Comparison of ENCODE assay signal across 14 cellular contexts in genomic region chr15:32100286-32100685, GRCh38.
A peak's percentile ranks its signal among the peaks of the same experiment; 100 is the strongest.
DNase-seq lines count a peak whose midpoint lies in the region; ATAC-seq and TF ChIP-seq lines count a peak whose summit lies in the region.
"Had no signal": no experiment of that assay in that cellular context is flagged by ENCODE, and none has a peak within 500 bp of the region (broad histone marks: within the 10 kb centered on the region; RNA-seq: fewer than 3 reads in every experiment).

No MANE protein-coding gene starts in this region.

- H3K36me3 Mint-ChIP-seq in neural progenitor cell: peaks cover 5% of the 10 kb centered on the region
- H3K36me3 Mint-ChIP-seq: CD4-positive, CD25-positive, alpha-beta regulatory T cell had no signal

- H3K27me3 Mint-ChIP-seq in neural progenitor cell (ENCODE audit: insufficient read depth, low read depth): no peaks in the 10 kb centered on the region

- H3K4me2 ChIP-seq in OCI-LY3 (ENCODE audit: low read length): peak overlapping the region; percentile 78
- H3K4me2 ChIP-seq in neural progenitor cell: no peak overlapping the region

- H3K27ac Mint-ChIP-seq in neural progenitor cell: no peak overlapping the region
- H3K27ac Mint-ChIP-seq: B cell; CD4-positive, CD25-positive, alpha-beta regulatory T cell had no signal

- H3K36me3 ChIP-seq in OCI-LY3 (replicated peaks; ENCODE audit: low read depth, low read length): no peaks in the 10 kb centered on the region
- no peaks in the 10 kb centered on the region for H3K36me3 ChIP-seq in neural progenitor cell

- peaks cover 3% of the 10 kb centered on the region for H3F3A ChIP-seq in neural progenitor cell (ENCODE audit: low read depth)

- H3K27ac ChIP-seq in OCI-LY3 (ENCODE audit: low read length) (no peak overlapping the region), neural progenitor cell (no peak overlapping the region)
- H3K27ac ChIP-seq: GM23248 had no signal

- H3K4me1 ChIP-seq in OCI-LY3 (ENCODE audit: low read length): peaks cover 28% of the 10 kb centered on the region
- H3K4me1 ChIP-seq in neural progenitor cell: peaks cover 18% of the 10 kb centered on the region

- H3K79me2 ChIP-seq in OCI-LY3 (ENCODE audit: low read length) (no peaks in the 10 kb centered on the region), neural progenitor cell (ENCODE audit: low read depth) (no peaks in the 10 kb centered on the region)

- H3K27me3 ChIP-seq in OCI-LY3 (ENCODE audit: low read depth, low read length) (no peaks in the 10 kb centered on the region), neural progenitor cell (no peaks in the 10 kb centered on the region)

- 0 out of 2 replicates have a peak overlapping the region, but pooled peaks have one; percentile 10 for H2AFZ ChIP-seq in OCI-LY3 (ENCODE audit: low read depth, low read length)
- H2AFZ ChIP-seq in neural progenitor cell (replicated peaks): no peak overlapping the region
- H2AFZ ChIP-seq: GM23248 had no signal

- H3K9ac ChIP-seq in OCI-LY3 (ENCODE audit: low read length) (no peak overlapping the region), neural progenitor cell (no peak overlapping the region)
- H3K9ac ChIP-seq: GM23248 had no signal

- H4K20me1 ChIP-seq in OCI-LY3 (ENCODE audit: insufficient read depth, low read length): no peaks in the 10 kb centered on the region
- H4K20me1 ChIP-seq in neural progenitor cell (ENCODE audit: low read depth): peaks cover 3% of the 10 kb centered on the region

- H3K9me3 Mint-ChIP-seq in neural progenitor cell: no peaks in the 10 kb centered on the region

- TF ChIP-seq CTCF in OCI-LY3 (IDR thresholded peaks at IDR 0.05; ENCODE audit: low read depth, low read length) (no peak), neural progenitor cell (IDR thresholded peaks at IDR 0.05) (no peak)

- H3K9me3 ChIP-seq in OCI-LY3 (ENCODE audit: insufficient read depth, low read length) (no peaks in the 10 kb centered on the region), neural progenitor cell (ENCODE audit: low read depth) (no peaks in the 10 kb centered on the region)

- ATAC-seq in GM18868 (IDR thresholded peaks at IDR 0.05; ENCODE audit: unreplicated experiment): peak; percentile 68
- ATAC-seq in HG02852 (IDR thresholded peaks at IDR 0.05; ENCODE audit: unreplicated experiment): peak; percentile 51

- H3K4me3 Mint-ChIP-seq in neural progenitor cell: no peak overlapping the region
- H3K4me3 Mint-ChIP-seq: B cell; CD4-positive, CD25-positive, alpha-beta regulatory T cell had no signal

- peak; percentile 42 for DNase-seq in neural progenitor cell (ENCODE audit: low spot score)
- DNase-seq in activated CD4-positive, CD25-positive, alpha-beta regulatory T cell treated with anti-CD3 and anti-CD28 coated beads, Interleukin-2, amount 50 U/mL, for 72 hours: no peak
- no peak for DNase-seq in NCI-H1694 (lab: John Stamatoyannopoulos, UW)
- no peak for DNase-seq in D341Med (ENCODE audit: low spot score)
- DNase-seq: CD4-positive, CD25-positive, alpha-beta regulatory T cell; DMS79; GM23248; NCI-H2029; NCI-H446 treated with DMSO at 0.1 percent for 48 hours; NCI-H774 had no signal

- H3K4me1 Mint-ChIP-seq in neural progenitor cell: peaks cover 23% of the 10 kb centered on the region
- H3K4me1 Mint-ChIP-seq: B cell; CD4-positive, CD25-positive, alpha-beta regulatory T cell had no signal

- H3K4me3 ChIP-seq in OCI-LY3 (ENCODE audit: low read length) (peak overlapping the region; percentile 57), neural progenitor cell (no peak overlapping the region)
- H3K4me3 ChIP-seq: GM23248 had no signal
